ENCODE assay signal across 34 cellular contexts in genomic region chr4:889516-889915, GRCh38.
"Had no signal": no experiment of that assay in that cellular context is flagged by ENCODE, and none has a peak within 500 bp of the region (broad histone marks: within the 10 kb centered on the region; RNA-seq: fewer than 3 reads in every experiment).

No MANE protein-coding gene starts in this region.

- H3K9me3 ChIP-seq: MG63 had no signal

- H3K36me3 ChIP-seq: MG63 had no signal

- H3K27me3 ChIP-seq: MG63 had no signal

- H3K4me3 ChIP-seq: MG63 had no signal

- DNase-seq: Karpas-422, Kasumi-1, MG63, MM.1S, MV-4-11, NCI-H1048, NCI-H1092, NCI-H1092 treated with DMSO at 0.1 percent for 48 hours, NCI-H1105, NCI-H1105 treated with DMSO at 0.1 percent for 48 hours, NCI-H1417, NCI-H1417 treated with DMSO at 0.1 percent for 48 hours, NCI-H1436, NCI-H1436 treated with DMSO at 0.1 percent for 48 hours, NCI-H146, NCI-H1694, NCI-H1694 treated with DMSO at 0.1 percent for 48 hours, NCI-H187, NCI-H187 treated with DMSO at 0.1 percent for 48 hours, NCI-H1930, NCI-H2029, NCI-H2029 treated with DMSO at 0.1 percent for 48 hours, NCI-H2081, NCI-H2081 treated with DMSO at 0.1 percent for 48 hours, NCI-H2107, NCI-H2171, NCI-H2171 treated with DMSO at 0.1 percent for 48 hours, NCI-H2227 treated with DMSO at 0.1 percent for 48 hours, NCI-H226, NCI-H345, NCI-H446, NCI-H446 treated with DMSO at 0.1 percent for 48 hours, NCI-H510A, NCI-H510A treated with DMSO at 0.1 percent for 48 hours had no signal
